ENCODE assay signal across 1 cellular context in the genomic region with DNA sequence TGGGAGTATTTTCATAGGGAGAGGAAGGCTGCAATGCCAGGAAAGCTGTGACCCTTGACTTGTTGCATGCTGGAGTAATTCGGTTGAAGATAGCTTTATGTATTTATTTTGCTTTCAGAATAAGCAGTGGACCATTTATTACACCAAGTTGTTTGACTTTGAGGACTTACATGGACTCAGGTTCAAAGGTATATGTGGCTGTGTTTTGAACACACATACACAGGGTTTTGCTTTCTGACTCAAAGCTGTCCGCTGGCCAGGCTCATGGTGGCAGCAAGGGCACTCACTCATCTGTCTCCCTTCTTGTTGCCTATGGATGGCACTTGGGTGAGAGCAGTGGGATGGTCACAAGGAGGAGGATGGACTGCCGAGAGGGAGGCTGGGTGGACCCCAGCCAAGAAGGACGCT.
TF ChIP-seq lines count a peak whose summit lies in the region.

No MANE protein-coding gene starts in this region.

TF ChIP-seq in GM23338, 12 proteins besides CTCF, POLR2A, EP300 and RAD21 (continued from another document):
- TF ChIP-seq POLR2AphosphoS5 (IDR thresholded peaks at IDR 0.05; ENCODE audit: low read depth) (no peak), NANOG (IDR thresholded peaks at IDR 0.05; ENCODE audit: borderline replicate concordance) (no peak), CREB1 (CRISPR knock-in tag; IDR thresholded peaks at IDR 0.05; ENCODE audit: low read depth) (no peak), EZH2phosphoT487 (IDR thresholded peaks at IDR 0.05; ENCODE audit: unreplicated experiment) (no peak), ZNF114 (CRISPR knock-in tag; IDR thresholded peaks at IDR 0.05) (no peak)
- TF ChIP-seq, protein P1, sequence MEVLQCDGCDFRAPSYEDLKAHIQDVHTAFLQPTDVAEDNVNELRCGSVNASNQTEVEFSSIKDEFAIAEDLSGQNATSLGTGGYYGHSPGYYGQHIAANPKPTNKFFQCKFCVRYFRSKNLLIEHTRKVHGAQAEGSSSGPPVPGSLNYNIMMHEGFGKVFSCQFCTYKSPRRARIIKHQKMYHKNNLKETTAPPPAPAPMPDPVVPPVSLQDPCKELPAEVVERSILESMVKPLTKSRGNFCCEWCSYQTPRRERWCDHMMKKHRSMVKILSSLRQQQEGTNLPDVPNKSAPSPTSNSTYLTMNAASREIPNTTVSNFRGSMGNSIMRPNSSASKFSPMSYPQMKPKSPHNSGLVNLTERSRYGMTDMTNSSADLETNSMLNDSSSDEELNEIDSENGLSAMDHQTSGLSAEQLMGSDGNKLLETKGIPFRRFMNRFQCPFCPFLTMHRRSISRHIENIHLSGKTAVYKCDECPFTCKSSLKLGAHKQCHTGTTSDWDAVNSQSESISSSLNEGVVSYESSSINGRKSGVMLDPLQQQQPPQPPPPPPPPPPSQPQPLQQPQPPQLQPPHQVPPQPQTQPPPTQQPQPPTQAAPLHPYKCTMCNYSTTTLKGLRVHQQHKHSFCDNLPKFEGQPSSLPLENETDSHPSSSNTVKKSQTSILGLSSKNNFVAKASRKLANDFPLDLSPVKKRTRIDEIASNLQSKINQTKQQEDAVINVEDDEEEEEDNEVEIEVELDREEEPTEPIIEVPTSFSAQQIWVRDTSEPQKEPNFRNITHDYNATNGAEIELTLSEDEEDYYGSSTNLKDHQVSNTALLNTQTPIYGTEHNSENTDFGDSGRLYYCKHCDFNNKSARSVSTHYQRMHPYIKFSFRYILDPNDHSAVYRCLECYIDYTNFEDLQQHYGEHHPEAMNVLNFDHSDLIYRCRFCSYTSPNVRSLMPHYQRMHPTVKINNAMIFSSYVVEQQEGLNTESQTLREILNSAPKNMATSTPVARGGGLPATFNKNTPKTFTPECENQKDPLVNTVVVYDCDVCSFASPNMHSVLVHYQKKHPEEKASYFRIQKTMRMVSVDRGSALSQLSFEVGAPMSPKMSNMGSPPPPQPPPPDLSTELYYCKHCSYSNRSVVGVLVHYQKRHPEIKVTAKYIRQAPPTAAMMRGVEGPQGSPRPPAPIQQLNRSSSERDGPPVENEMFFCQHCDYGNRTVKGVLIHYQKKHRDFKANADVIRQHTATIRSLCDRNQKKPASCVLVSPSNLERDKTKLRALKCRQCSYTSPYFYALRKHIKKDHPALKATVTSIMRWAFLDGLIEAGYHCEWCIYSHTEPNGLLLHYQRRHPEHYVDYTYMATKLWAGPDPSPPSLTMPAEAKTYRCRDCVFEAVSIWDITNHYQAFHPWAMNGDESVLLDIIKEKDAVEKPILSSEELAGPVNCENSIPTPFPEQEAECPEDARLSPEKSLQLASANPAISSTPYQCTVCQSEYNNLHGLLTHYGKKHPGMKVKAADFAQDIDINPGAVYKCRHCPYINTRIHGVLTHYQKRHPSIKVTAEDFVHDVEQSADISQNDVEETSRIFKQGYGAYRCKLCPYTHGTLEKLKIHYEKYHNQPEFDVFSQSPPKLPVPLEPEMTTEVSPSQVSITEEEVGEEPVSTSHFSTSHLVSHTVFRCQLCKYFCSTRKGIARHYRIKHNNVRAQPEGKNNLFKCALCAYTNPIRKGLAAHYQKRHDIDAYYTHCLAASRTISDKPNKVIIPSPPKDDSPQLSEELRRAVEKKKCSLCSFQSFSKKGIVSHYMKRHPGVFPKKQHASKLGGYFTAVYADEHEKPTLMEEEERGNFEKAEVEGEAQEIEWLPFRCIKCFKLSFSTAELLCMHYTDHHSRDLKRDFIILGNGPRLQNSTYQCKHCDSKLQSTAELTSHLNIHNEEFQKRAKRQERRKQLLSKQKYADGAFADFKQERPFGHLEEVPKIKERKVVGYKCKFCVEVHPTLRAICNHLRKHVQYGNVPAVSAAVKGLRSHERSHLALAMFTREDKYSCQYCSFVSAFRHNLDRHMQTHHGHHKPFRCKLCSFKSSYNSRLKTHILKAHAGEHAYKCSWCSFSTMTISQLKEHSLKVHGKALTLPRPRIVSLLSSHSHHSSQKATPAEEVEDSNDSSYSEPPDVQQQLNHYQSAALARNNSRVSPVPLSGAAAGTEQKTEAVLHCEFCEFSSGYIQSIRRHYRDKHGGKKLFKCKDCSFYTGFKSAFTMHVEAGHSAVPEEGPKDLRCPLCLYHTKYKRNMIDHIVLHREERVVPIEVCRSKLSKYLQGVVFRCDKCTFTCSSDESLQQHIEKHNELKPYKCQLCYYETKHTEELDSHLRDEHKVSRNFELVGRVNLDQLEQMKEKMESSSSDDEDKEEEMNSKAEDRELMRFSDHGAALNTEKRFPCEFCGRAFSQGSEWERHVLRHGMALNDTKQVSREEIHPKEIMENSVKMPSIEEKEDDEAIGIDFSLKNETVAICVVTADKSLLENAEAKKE (CRISPR knock-in tag; IDR thresholded peaks at IDR 0.05), result no peak
